Comparison of ENCODE assay signal across 8 cellular contexts in the genomic region with DNA sequence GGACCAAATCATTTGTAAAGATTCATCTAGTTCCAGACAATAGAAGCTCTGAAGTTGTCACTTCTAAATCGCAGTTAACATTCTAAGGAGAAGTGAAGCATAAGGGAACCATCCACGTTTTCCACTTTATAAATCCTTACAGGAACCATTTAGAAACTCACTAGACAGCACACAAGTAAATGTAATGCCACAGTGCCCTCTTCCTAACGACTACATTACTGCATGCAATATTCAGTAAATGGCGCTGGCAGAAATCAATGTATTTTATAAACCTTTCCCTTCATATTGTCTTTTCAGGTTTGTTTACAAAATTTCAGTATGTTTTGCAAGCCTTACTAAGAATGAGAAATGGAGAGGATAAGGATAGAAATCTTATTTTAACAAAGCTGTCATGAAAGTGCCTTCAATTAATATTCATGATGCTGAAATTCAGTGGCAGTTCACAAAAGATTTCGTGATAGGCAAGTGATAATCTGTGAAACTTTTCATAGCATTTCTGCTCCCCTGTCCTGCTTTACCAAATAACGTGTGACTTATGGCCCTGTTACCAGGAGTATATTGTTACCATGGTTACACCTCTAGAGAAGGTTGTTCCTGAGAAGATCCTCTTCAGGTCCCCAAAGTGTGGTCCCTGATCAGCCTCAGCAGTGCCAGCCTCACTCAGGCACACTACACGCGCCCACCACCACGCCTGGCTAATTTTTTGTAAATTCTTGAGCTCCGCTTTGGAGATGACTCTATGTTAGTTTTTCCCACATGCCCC. TPM values are rescaled to one million over a fixed set of nuclear protein-coding genes. Genes with fewer than 3 reads are reported as not detected.
DNase-seq lines count a peak whose midpoint lies in the region; ATAC-seq, FAIRE-seq and TF ChIP-seq lines count a peak whose summit lies in the region.

No MANE protein-coding gene starts in this region.

- no peaks in the 10 kb centered on the region for H3K79me2 ChIP-seq in astrocyte (ENCODE audit: insufficient read depth, low read length)

- intact Hi-C loops in posterior cingulate gyrus (cut with DNase I): loop anchor here (1.0 to 10.0 kb wide), 3 partner anchors 64 to 1051 kb away; a partner anchor contains a TSS

- no peaks in the 10 kb centered on the region for H3K9me3 ChIP-seq in astrocyte (ENCODE audit: insufficient read depth, low read depth, low read length)

- peak; percentile 66 for TF ChIP-seq CTCF in AG09309 (IDR thresholded peaks at IDR 0.05; ENCODE audit: control insufficient read depth, insufficient read depth, low read depth, low read length, missing control alignments)
- peak; percentile 78 for TF ChIP-seq CTCF in GM13976 (IDR thresholded peaks at IDR 0.05; ENCODE audit: borderline replicate concordance, control extremely low read depth, extremely low read depth, insufficient read depth, missing control alignments)
- TF ChIP-seq CTCF in astrocyte (IDR thresholded peaks at IDR 0.05; ENCODE audit: insufficient read depth, low read depth, low read length): peak; percentile 79

- ATAC-seq in HG03175 (IDR thresholded peaks at IDR 0.05; ENCODE audit: unreplicated experiment): peak; percentile 42

- H3K27ac ChIP-seq in astrocyte (ENCODE audit: low read depth, low read length): no peak overlapping the region

- H3K27ac Mint-ChIP-seq in astrocyte (ENCODE audit: unreplicated experiment): no peak overlapping the region

- H3K4me3 ChIP-seq in AG09309 (ENCODE audit: control insufficient read depth, low read depth, low read length): no peak overlapping the region
- no peak overlapping the region for H3K4me3 ChIP-seq in astrocyte (ENCODE audit: insufficient read depth, low read depth, low read length)

- peak; percentile 96 for FAIRE-seq in astrocyte (lab: Jason Lieb, UNC)

- in situ Hi-C loops in GM13976 (cut with MboI; ENCODE audit: low sequenced_read_pairs, unreplicated experiment): loop anchor here (25.0 kb wide), 2 partner anchors 1036 to 1189 kb away; no protein-coding TSS in a partner anchor

- no peak overlapping the region for H2AFZ ChIP-seq in astrocyte (ENCODE audit: low read depth, low read length)

- no peak for DNase-seq in AG09309 (ENCODE audit: low read depth)
- DNase-seq in GM13976 (ENCODE audit: low spot score): peak; percentile 50
- peak; percentile 42 for DNase-seq in NCI-H748 (lab: John Stamatoyannopoulos, UW; ENCODE audit: unreplicated experiment)
- DNase-seq in astrocyte (ENCODE audit: low read depth): peak; percentile 35
- DNase-seq in iPS-NIHi11 (ENCODE audit: low spot score): peak; percentile 29
- peak; percentile 87 for DNase-seq in superior temporal gyrus (ENCODE audit: extremely low spot score)
- no peak for DNase-seq in posterior cingulate gyrus

- H3K27me3 ChIP-seq in astrocyte (ENCODE audit: insufficient read depth, low read length): no peaks in the 10 kb centered on the region

- no peaks in the 10 kb centered on the region for H3K4me1 Mint-ChIP-seq in astrocyte (ENCODE audit: low read depth, unreplicated experiment)

- peaks cover 2% of the 10 kb centered on the region for H3K9me3 Mint-ChIP-seq in astrocyte (ENCODE audit: unreplicated experiment)

- no peaks in the 10 kb centered on the region for H3K36me3 Mint-ChIP-seq in astrocyte (ENCODE audit: low read depth, unreplicated experiment)

- no peaks in the 10 kb centered on the region for H3K36me3 ChIP-seq in astrocyte (ENCODE audit: insufficient read depth, low read length)

- H3K4me2 ChIP-seq in astrocyte (ENCODE audit: low read length): no peak overlapping the region

- no peak overlapping the region for H3K4me3 Mint-ChIP-seq in astrocyte (ENCODE audit: unreplicated experiment)

- H4K20me1 ChIP-seq in astrocyte (ENCODE audit: insufficient read depth, low read length): no peaks in the 10 kb centered on the region

- H3K4me1 ChIP-seq in astrocyte (ENCODE audit: insufficient read depth, low read length): no peaks in the 10 kb centered on the region

- no peak overlapping the region for H3K9ac ChIP-seq in astrocyte (ENCODE audit: low read length)

- no peaks in the 10 kb centered on the region for H3K27me3 Mint-ChIP-seq in astrocyte (ENCODE audit: low read depth, unreplicated experiment)

RNA-seq across cellular contexts. Expression of a gene that starts 54.2 kb away (rescaled TPM):
- 33.3 and 33.5 TPM in 2 replicates for total RNA-seq in astrocyte

Comparison
In these comparisons a context has a peak if more than half of its experiments do, and no peak if none do; other contexts are left out.
1. DNase-seq: peak in GM13976 (single experiment), NCI-H748 (single experiment), astrocyte (single experiment), iPS-NIHi11 (single experiment) and superior temporal gyrus (single experiment); none in AG09309 (single experiment) and posterior cingulate gyrus (0 of 10).
2. Peak in every context shown above with its lines, with median percentiles within 50 percentile points of each other: CTCF ChIP-seq.